8 cellular contexts compared by ENCODE assay signal in genomic region chr1:28520796-28521195, GRCh38. TPM values are rescaled to one million over a fixed set of nuclear protein-coding genes. Genes with fewer than 3 reads are reported as not detected.
A peak's percentile ranks its signal among the peaks of the same experiment; 100 is the strongest.
DNase-seq lines count a peak whose midpoint lies in the region; ATAC-seq, FAIRE-seq and TF ChIP-seq lines count a peak whose summit lies in the region.
"Not testable (repeated sequence)": the region's sequence is repeated elsewhere in the genome, so short reads cannot be mapped to it uniquely, and the experiment has no call there.

No MANE protein-coding gene starts in this region.

- WGBS in GM12878 (ENCODE audit: insufficient coverage, insufficient replicate concordance, low lambda C conversion rate, missing lambda C conversion rate) = 80% methylated on average over 12 of the region's 12 CpGs
- 92% methylated on average over 12 of the region's 12 CpGs; no CpG with 5 or more reads in 1 of the 2 experiments for WGBS in H1 (ENCODE audit: extremely low coverage in 1 of 2, insufficient coverage in 1 of 2, insufficient read length in 1 of 2, insufficient replicate concordance in 2 of 2, low coverage in 1 of 2, low lambda C conversion rate in 2 of 2, missing lambda C conversion rate in 1 of 2), 2 experiments
- WGBS in trophoblast cell (ENCODE audit: extremely low coverage, insufficient coverage, insufficient read length) = no CpG with 5 or more reads among the region's 12 CpGs

- H3K9me2 ChIP-seq in SU-DHL-6 (replicated peaks; ENCODE audit: insufficient read depth, low read length) = not testable (repeated sequence)

- H3K4me2 ChIP-seq in BLaER1 (peak overlapping the region; percentile 96; the same call in 1 of the 2 replicates), DND-41 (ENCODE audit: insufficient read depth, low read length) (peak overlapping the region; percentile 89; the same call in 1 of the 2 replicates), GM12878 (ENCODE audit: control insufficient read depth, insufficient read depth) (peak overlapping the region; percentile 36; the same call in 1 of the 2 replicates), trophoblast cell (ENCODE audit: low read length) (peak overlapping the region; percentile 38)
- not testable (repeated sequence) for H3K4me2 ChIP-seq in SU-DHL-6 (ENCODE audit: low read depth, low read length, poor library complexity, severe bottlenecking); H1 (ENCODE audit: insufficient read depth in 1 of 2, low read depth in 2 of 2, low read length in 2 of 2)

- RAD21 ChIA-PET in GM12878 (lab: Charles Lee; ENCODE audit: unreplicated experiment) = interaction anchor here (1.9 kb wide), 1 partner anchor 83 kb away, joined by 8 read pairs; no protein-coding TSS in a partner anchor

- H3K23ac ChIP-seq in H1 (ENCODE audit: insufficient read length); trophoblast cell (ENCODE audit: low read length): not testable (repeated sequence)

- not testable (repeated sequence) for TF ChIP-seq CTCF in DND-41 (IDR thresholded peaks at IDR 0.05; ENCODE audit: borderline replicate concordance, extremely low read depth, low read length, poor library complexity, severe bottlenecking); HEK293 (tag by site-specific recombination; IDR thresholded peaks at IDR 0.05); SU-DHL-6 (IDR thresholded peaks at IDR 0.05; ENCODE audit: insufficient read depth, low read length, poor library complexity, severe bottlenecking); GM12878 (IDR thresholded peaks at IDR 0.05 in 2 of 3, conservative IDR thresholded peaks at IDR 0.05 in 1 of 3; ENCODE audit: control insufficient read depth in 2 of 3, extremely low read depth in 1 of 3, insufficient read depth in 1 of 3, low read depth in 3 of 3, low read length in 3 of 3); H1 (IDR thresholded peaks at IDR 0.05; ENCODE audit: control extremely low read depth in 1 of 3, insufficient read depth in 1 of 3, low read depth in 1 of 3, low read length in 3 of 3)

- not testable (repeated sequence) for H3K14ac ChIP-seq in H1 (ENCODE audit: insufficient read length)
- peak overlapping the region; percentile 77 for H3K14ac ChIP-seq in trophoblast cell (ENCODE audit: low read length)

- not testable (repeated sequence) for H3K56ac ChIP-seq in H1 (replicated peaks; ENCODE audit: insufficient read length, low read depth, low read length)

- not testable (repeated sequence) for H3K4ac ChIP-seq in H1 (replicated peaks; ENCODE audit: insufficient read length, low read depth, low read length)
- H3K4ac ChIP-seq in trophoblast cell (ENCODE audit: low read depth, low read length) = peak overlapping the region; percentile 53

- BruUV-seq in GM12878 (replicated peaks; lab: Mats Ljungman, UMichigan) = not testable (repeated sequence)

- not testable (repeated sequence) for H4K8ac ChIP-seq in H1 (ENCODE audit: extremely low read depth, insufficient read depth, low read length)
- peak overlapping the region; percentile 72 for H4K8ac ChIP-seq in trophoblast cell (ENCODE audit: low read depth, low read length)

- H2BK12ac ChIP-seq in H1 (ENCODE audit: low read depth, low read length) = not testable (repeated sequence)
- H2BK12ac ChIP-seq in trophoblast cell (ENCODE audit: low read length) = peak overlapping the region; percentile 70

- H3K9ac ChIP-seq in BLaER1 (0 out of 2 replicates have a peak overlapping the region, but pooled peaks have one; percentile 94), DND-41 (ENCODE audit: low read depth, low read length) (peak overlapping the region; percentile 86; the same call in 1 of the 2 replicates), NT2/D1 (ENCODE audit: insufficient read length, low read depth) (peak overlapping the region; percentile 43), SU-DHL-6 (ENCODE audit: low read length) (peak overlapping the region; percentile 81; the same call in 1 of the 2 replicates)
- not testable (repeated sequence) for H3K9ac ChIP-seq in GM12878 (ENCODE audit: control insufficient read depth, insufficient read depth, low read length); H1 (replicated peaks in 1 of 4; ENCODE audit: extremely low read depth in 1 of 4, low read depth in 3 of 4, low read length in 3 of 4); trophoblast cell (ENCODE audit: low read length)

- H3K79me1 ChIP-seq in H1 (ENCODE audit: low read depth, low read length) (peaks cover 17% of the 10 kb centered on the region), trophoblast cell (ENCODE audit: low read length) (peaks cover 68% of the 10 kb centered on the region)

- not testable (repeated sequence) for H4K91ac ChIP-seq in H1 (replicated peaks; ENCODE audit: insufficient read length, low read length)
- H4K91ac ChIP-seq in trophoblast cell (ENCODE audit: low read depth, low read length) = peak overlapping the region; percentile 98

- FAIRE-seq in GM12878 (lab: Jason Lieb, UNC); H1 (lab: Jason Lieb, UNC): not testable (repeated sequence)

- TF ChIP-seq RAD21 in GM12878 (IDR thresholded peaks at IDR 0.05; ENCODE audit: insufficient read depth, low read depth, low read length); H1 (IDR thresholded peaks at IDR 0.05 in 1 of 2, conservative IDR thresholded peaks at IDR 0.05 in 1 of 2; ENCODE audit: low read depth in 2 of 2, low read length in 2 of 2): not testable (repeated sequence)

- not testable (repeated sequence) for H2BK5ac ChIP-seq in H1 (ENCODE audit: low read depth, low read length)
- peak overlapping the region; percentile 93 for H2BK5ac ChIP-seq in trophoblast cell (ENCODE audit: low read depth, low read length, poor library complexity)

- H4K20me1 ChIP-seq in BLaER1 (peaks cover 94% of the 10 kb centered on the region), DND-41 (ENCODE audit: insufficient read depth, low read length) (peaks cover 45% of the 10 kb centered on the region; the same call in 1 of the 2 replicates)
- not testable (repeated sequence) for H4K20me1 ChIP-seq in SU-DHL-6 (ENCODE audit: low read depth, low read length); GM12878 (ENCODE audit: control insufficient read depth, insufficient read depth); H1 (replicated peaks in 1 of 2; ENCODE audit: control insufficient read depth in 1 of 2, insufficient read depth in 2 of 2, low read length in 2 of 2)

- H2BK20ac ChIP-seq in H1 (ENCODE audit: low read length) = not testable (repeated sequence)

- H2BK15ac ChIP-seq in H1 (ENCODE audit: low read length) = not testable (repeated sequence)

- not testable (repeated sequence) for H3K18ac ChIP-seq in H1 (ENCODE audit: extremely low read depth, low read length)
- H3K18ac ChIP-seq in trophoblast cell (ENCODE audit: low read length) = peak overlapping the region; percentile 89

- in situ Hi-C loops in GM12878 (cut with MboI) = not testable (repeated sequence)

- H3K4me3 ChIP-seq in BLaER1; DND-41 (ENCODE audit: low read depth in 1 of 2, low read length in 2 of 2); HEK293 (ENCODE audit: low read depth, low read length); NT2/D1 (ENCODE audit: insufficient read length, low read depth); SU-DHL-6 (ENCODE audit: insufficient read depth, low read length, poor library complexity, severe bottlenecking); H1 (ENCODE audit: extremely low read depth in 1 of 4, insufficient read depth in 2 of 4, low read depth in 3 of 4, low read length in 4 of 4); trophoblast cell (ENCODE audit: low read depth, low read length): not testable (repeated sequence)
- H3K4me3 ChIP-seq in GM12878 = 0 out of 2 replicates have a peak overlapping the region, but pooled peaks have one; percentile 20

- not testable (repeated sequence) for DNase-seq in DND-41; NT2/D1 (ENCODE audit: low read depth, low spot score); GM12878 (ENCODE audit: low read depth, low spot score); H1 (ENCODE audit: low read depth in 1 of 2, low spot score in 2 of 2); trophoblast cell

- POLR2A ChIA-PET in HEK293 (lab: Yijun Ruan, JAX) (interaction anchor here (1.6 to 2.1 kb wide), 2 partner anchors 12 to 60 kb away, joined by 8 to 11 read pairs; no protein-coding TSS in a partner anchor), GM12878 (lab: Charles Lee) (interaction anchor here (0.6 to 1.6 kb wide), 3 partner anchors 12 to 201 kb away, joined by 3 to 6 read pairs (median 5); no protein-coding TSS in a partner anchor), H1 (lab: Charles Lee; ENCODE audit: partially characterized antibody) (interaction anchor here (0.6 to 31.3 kb wide), 13 partner anchors 11 to 163 kb away, joined by 3 to 660 read pairs (median 3); partner anchors contain the start of genes RAB42, RCC1 and TAF12)

- peaks cover 24% of the 10 kb centered on the region for H3F3A ChIP-seq in SU-DHL-6 (ENCODE audit: insufficient read depth)

- H3K4me1 ChIP-seq in BLaER1 (peaks cover 61% of the 10 kb centered on the region), DND-41 (ENCODE audit: insufficient read depth, low read length) (peaks cover 39% of the 10 kb centered on the region), NT2/D1 (ENCODE audit: insufficient read depth, insufficient read length) (peaks cover 27% of the 10 kb centered on the region), GM12878 (ENCODE audit: control insufficient read depth, insufficient read depth, low read length) (peaks cover 18% of the 10 kb centered on the region), H1 (replicated peaks in 1 of 4; ENCODE audit: control insufficient read depth in 3 of 4, insufficient read depth in 4 of 4, low read length in 3 of 4) (peaks cover 7 to 16% (median 11%) of the 10 kb centered on the region in 4 experiments), trophoblast cell (ENCODE audit: control insufficient read depth in 1 of 2, insufficient read depth in 2 of 2, low read length in 2 of 2) (peaks cover 48 to 55% of the 10 kb centered on the region in 2 experiments)
- H3K4me1 ChIP-seq in HEK293 (ENCODE audit: control insufficient read depth, insufficient read depth, low read length) = not testable (repeated sequence)

- not testable (repeated sequence) for H2AFZ ChIP-seq in DND-41 (ENCODE audit: low read depth, low read length); SU-DHL-6 (ENCODE audit: low read depth, low read length, severe bottlenecking); GM12878 (ENCODE audit: control insufficient read depth, low read depth, low read length); H1 (ENCODE audit: low read length); trophoblast cell (ENCODE audit: insufficient read depth, low read length, poor library complexity)

- H2AK5ac ChIP-seq in H1 (ENCODE audit: low read depth, low read length) (0 out of 2 replicates have a peak overlapping the region, but pooled peaks have one; percentile 32), trophoblast cell (ENCODE audit: low read length) (peak overlapping the region; percentile 43)

- not testable (repeated sequence) for TF ChIP-seq EP300 in GM12878 (IDR thresholded peaks at IDR 0.05; ENCODE audit: borderline replicate concordance in 1 of 2, control insufficient read depth in 1 of 2, low read depth in 2 of 2, low read length in 2 of 2); H1 (IDR thresholded peaks at IDR 0.05; ENCODE audit: borderline replicate concordance in 1 of 2, low read depth in 2 of 2, low read length in 2 of 2)

- CTCF ChIA-PET in HEK293 (lab: Yijun Ruan, JAX) = interaction anchor here (1.3 kb wide), 1 partner anchor 82 kb away, joined by 3 read pairs; no protein-coding TSS in a partner anchor
- CTCF ChIA-PET in GM12878 (lab: Yijun Ruan, JAX) = interaction anchor here (0.6 to 8.0 kb wide), 7 partner anchors 10 to 357 kb away, joined by 3 to 49 read pairs (median 4); no protein-coding TSS in a partner anchor
- CTCF ChIA-PET in H1 (lab: Charles Lee; ENCODE audit: partially characterized antibody) = interaction anchor here (0.6 to 8.0 kb wide), 4 partner anchors 11 to 683 kb away, joined by 3 to 59 read pairs (median 4); no protein-coding TSS in a partner anchor

- H3K79me2 ChIP-seq in DND-41 (ENCODE audit: insufficient read depth, low read length) = peaks cover 79% of the 10 kb centered on the region
- peaks cover 70% of the 10 kb centered on the region for H3K79me2 ChIP-seq in SU-DHL-6 (ENCODE audit: insufficient read depth, low read length)
- peaks cover 53% of the 10 kb centered on the region for H3K79me2 ChIP-seq in GM12878 (ENCODE audit: control insufficient read depth, insufficient read depth, low read length)
- H3K79me2 ChIP-seq in H1 (ENCODE audit: control insufficient read depth in 1 of 2, insufficient read depth in 2 of 2, low read length in 2 of 2) = peaks cover 14 to 64% of the 10 kb centered on the region in 2 experiments; a peak in 3 of 4 replicates
- H3K79me2 ChIP-seq in trophoblast cell (ENCODE audit: control insufficient read depth, insufficient read depth, low read length, poor library complexity) = peaks cover 40% of the 10 kb centered on the region

- intact Hi-C loops in GM12878 (cut with micrococcal nuclease; ENCODE audit: unreplicated experiment) = not testable (repeated sequence)

- not testable (repeated sequence) for H4K12ac ChIP-seq in trophoblast cell (ENCODE audit: low read depth, low read length)

- SMC1A ChIA-PET in GM12878 (lab: Charles Lee; ENCODE audit: uncharacterized antibody, unreplicated experiment) = interaction anchor here (0.5 to 8.4 kb wide), 4 partner anchors 32 to 331 kb away, joined by 3 to 57 read pairs (median 25); no protein-coding TSS in a partner anchor

- peaks cover 56% of the 10 kb centered on the region for H3K36me3 ChIP-seq in BLaER1
- peaks cover 35% of the 10 kb centered on the region for H3K36me3 ChIP-seq in DND-41 (ENCODE audit: insufficient read depth, low read length)
- peaks cover 0 to 34% of the 10 kb centered on the region in 2 experiments; a peak in 2 of 3 replicates for H3K36me3 ChIP-seq in HEK293 (ENCODE audit: control insufficient read depth in 2 of 2, insufficient read depth in 1 of 2, low read length in 2 of 2)
- peaks cover 49% of the 10 kb centered on the region for H3K36me3 ChIP-seq in NT2/D1 (ENCODE audit: insufficient read depth, insufficient read length, low read length)
- not testable (repeated sequence) for H3K36me3 ChIP-seq in SU-DHL-6 (ENCODE audit: low read length); GM12878 (ENCODE audit: control insufficient read depth in 2 of 2, insufficient read depth in 2 of 2, low read length in 1 of 2); trophoblast cell (ENCODE audit: control insufficient read depth in 1 of 2, insufficient read depth in 2 of 2, low read length in 2 of 2)
- H3K36me3 ChIP-seq in H1 (ENCODE audit: control insufficient read depth in 2 of 4, insufficient read depth in 4 of 4, low read length in 3 of 4) = peaks cover 0 to 11% (median 4%) of the 10 kb centered on the region in 4 experiments; a peak in 2 of 8 replicates

- H3K9me3 ChIP-seq in BLaER1; DND-41 (ENCODE audit: insufficient read depth, low read length, severe bottlenecking); HEK293 (ENCODE audit: control insufficient read depth, insufficient read depth, low read depth, low read length); NT2/D1 (ENCODE audit: insufficient read depth, low read length); SU-DHL-6 (ENCODE audit: insufficient read depth, low read length); GM12878 (replicated peaks; ENCODE audit: control insufficient read depth, insufficient read depth, low read length); H1 (ENCODE audit: insufficient read depth in 2 of 2, low read depth in 1 of 2, low read length in 1 of 2); trophoblast cell (ENCODE audit: insufficient read depth, low read depth, low read length): not testable (repeated sequence)

- not testable (repeated sequence) for H3K23me2 ChIP-seq in H1 (ENCODE audit: low read depth, low read length)

- H3K27ac ChIP-seq in BLaER1 (0 out of 2 replicates have a peak overlapping the region, but pooled peaks have one; percentile 24), SU-DHL-6 (ENCODE audit: low read depth, low read length) (peak overlapping the region; percentile 12; the same call in 1 of the 2 replicates), trophoblast cell (ENCODE audit: low read depth, low read length) (peak overlapping the region; percentile 86)
- H3K27ac ChIP-seq in DND-41 (ENCODE audit: low read length); HEK293 (ENCODE audit: extremely low read depth, low read depth, low read length); GM12878 (ENCODE audit: control insufficient read depth, insufficient read depth); H1 (ENCODE audit: low read depth, low read length): not testable (repeated sequence)

- not testable (repeated sequence) for H2BK120ac ChIP-seq in H1 (replicated peaks; ENCODE audit: low read depth, low read length)
- peak overlapping the region; percentile 78 for H2BK120ac ChIP-seq in trophoblast cell (ENCODE audit: insufficient read depth, low read length, poor library complexity)

- not testable (repeated sequence) for H3K27me3 ChIP-seq in BLaER1; DND-41 (ENCODE audit: insufficient read depth, low read length, poor library complexity); NT2/D1 (ENCODE audit: insufficient read depth, insufficient read length); SU-DHL-6 (ENCODE audit: low read length); GM12878 (replicated peaks in 1 of 2; ENCODE audit: control insufficient read depth in 2 of 2, insufficient read depth in 2 of 2, low read length in 1 of 2); H1 (replicated peaks in 1 of 4; ENCODE audit: control insufficient read depth in 3 of 4, extremely low read depth in 1 of 4, insufficient read depth in 3 of 4, low read length in 3 of 4); trophoblast cell (ENCODE audit: insufficient read depth, low read length)

- not testable (repeated sequence) for TF ChIP-seq POLR2A in GM12878 (IDR thresholded peaks at IDR 0.05; ENCODE audit: low read depth, low read length); H1 (IDR thresholded peaks at IDR 0.05; ENCODE audit: control extremely low read depth in 1 of 2, low read depth in 2 of 2, low read length in 2 of 2)

- not testable (repeated sequence) for ATAC-seq in DND-41 (ENCODE audit: insufficient read depth, low read depth); GM12878

- H4K5ac ChIP-seq in H1 (ENCODE audit: insufficient read length, low read depth, low read length) = not testable (repeated sequence)

RNA-seq across cellular contexts. Expression of gene RCC1, which starts 15.0 kb away (rescaled TPM):
- total RNA-seq in GM12878 (2013; cell fraction: nucleolus; rRNA removed) = 32.4 and 36.3 TPM in 2 replicates
- total RNA-seq in GM12878 (2014; rRNA removed) = 69.0 and 78.6 TPM in 2 replicates
- 66.3 and 71.8 TPM in 2 replicates for total RNA-seq in GM12878 (2014; rRNA removed; fragmentation: Illumina TruSeq; extraction: Trizol)
- 79.4 and 86.2 TPM in 2 replicates for total RNA-seq in GM12878 (2021)
- polyA plus RNA-seq in GM12878 (2011; ENCODE audit: low read depth) = 28.7 TPM
- 45.4 and 64.5 TPM in 2 replicates for polyA plus RNA-seq in GM12878 (2011; rRNA removed)
- 76.0 and 79.8 TPM in 2 replicates for polyA plus RNA-seq in GM12878 (2011; cell fraction: cytosol; rRNA removed)
- polyA plus RNA-seq in GM12878 (2011; cell fraction: nucleus; rRNA removed) = 62.4 and 81.8 TPM in 2 replicates
- polyA plus RNA-seq in GM12878 (2012) = 35.2 and 39.0 TPM in 2 replicates
- 69.6 and 99.4 TPM in 2 replicates for polyA plus RNA-seq in GM12878 (2014; fragmentation: Illumina TruSeq; extraction: Trizol)
- polyA plus RNA-seq in GM12878 (2014; fragmentation: Nextera tagmentation; extraction: Ambion mirVana) = 10 to 100 TPM in 1 of 2 experiments, 1 to 10 TPM in 1; 8.3 to 15.2 TPM
- polyA plus RNA-seq in GM12878 (2014; rRNA removed) = 77.5 and 85.3 TPM in 2 replicates
- polyA plus RNA-seq in GM12878 (2016; fragmentation: Nextera tagmentation; extraction: Ambion mirVana) = 10 to 100 TPM; 71.0 to 78.7 TPM
- polyA minus RNA-seq in GM12878 (2011; rRNA and poly(A)+ RNA removed) = 80.5 and 117 TPM in 2 replicates
- 16.3 and 25.6 TPM in 2 replicates for polyA minus RNA-seq in GM12878 (2011; cell fraction: cytosol; rRNA and poly(A)+ RNA removed)
- polyA minus RNA-seq in GM12878 (2011; cell fraction: nucleus; rRNA and poly(A)+ RNA removed) = 12.7 and 28.6 TPM in 2 replicates
- 98.4 and 101 TPM in 2 replicates for total RNA-seq in H1 (2021; fragmentation: NEBNext Ultra II Directional; extraction: Animal tissue kit (Norgen Biotek cat#: 25700))
- polyA plus RNA-seq in H1 (2011; rRNA removed) = 48.5 and 66.4 TPM in 2 replicates
- 76.8 TPM for polyA plus RNA-seq in H1 (2011; cell fraction: cytosol; rRNA removed)
- 73.3 TPM for polyA plus RNA-seq in H1 (2011; cell fraction: nucleus; rRNA removed)
- 102 to 113 TPM (median 104 TPM) in 4 replicates for polyA plus RNA-seq in H1 (2012, experiment 1 of 2)
- polyA plus RNA-seq in H1 (2012, experiment 2 of 2) = 86.9 TPM
- 45.4 TPM for polyA plus RNA-seq in H1 (2013, experiment 1 of 2)
- polyA plus RNA-seq in H1 (2013, experiment 2 of 2) = 45.9 TPM
- 81.1 and 103 TPM in 2 replicates for polyA minus RNA-seq in H1 (2011; rRNA and poly(A)+ RNA removed)
- polyA minus RNA-seq in H1 (2011; cell fraction: cytosol; rRNA and poly(A)+ RNA removed) = 47.8 TPM
- polyA minus RNA-seq in H1 (2011; cell fraction: nucleus; rRNA and poly(A)+ RNA removed) = 49.7 TPM
- polyA plus RNA-seq in trophoblast cell (2013) = 90.8 and 94.1 TPM in 2 replicates

RNA-seq across cellular contexts. Expression of gene TRNAU1AP, which starts 32.1 kb away (rescaled TPM):
- total RNA-seq in GM12878 (2013; cell fraction: nucleolus; rRNA removed) = 99.4 and 101 TPM in 2 replicates
- total RNA-seq in GM12878 (2014; rRNA removed) (24.3 and 28.2 TPM in 2 replicates), GM12878 (2014; rRNA removed; fragmentation: Illumina TruSeq; extraction: Trizol) (26.2 and 29.5 TPM in 2 replicates), GM12878 (2021) (30.8 and 35.6 TPM in 2 replicates)
- 16.8 TPM for polyA plus RNA-seq in GM12878 (2011; ENCODE audit: low read depth)
- polyA plus RNA-seq in GM12878 (2011; rRNA removed) (60.7 and 67.0 TPM in 2 replicates), GM12878 (2014; fragmentation: Illumina TruSeq; extraction: Trizol) (28.5 and 34.3 TPM in 2 replicates), GM12878 (2014; fragmentation: Nextera tagmentation; extraction: Ambion mirVana) (10 to 100 TPM; 53.1 to 53.8 TPM), GM12878 (2014; rRNA removed) (25.8 and 34.3 TPM in 2 replicates), GM12878 (2016; fragmentation: Nextera tagmentation; extraction: Ambion mirVana) (10 to 100 TPM; 28.5 to 32.8 TPM), H1 (2011; rRNA removed) (22.9 and 37.1 TPM in 2 replicates)
- polyA plus RNA-seq in GM12878 (2011; cell fraction: cytosol; rRNA removed) = 35.3 and 40.9 TPM in 2 replicates
- 49.4 and 62.4 TPM in 2 replicates for polyA plus RNA-seq in GM12878 (2011; cell fraction: nucleus; rRNA removed)
- 26.9 and 27.2 TPM in 2 replicates for polyA plus RNA-seq in GM12878 (2012)
- 31.7 and 32.2 TPM in 2 replicates for polyA minus RNA-seq in GM12878 (2011; rRNA and poly(A)+ RNA removed)
- polyA minus RNA-seq in GM12878 (2011; cell fraction: cytosol; rRNA and poly(A)+ RNA removed) = 13.1 and 13.7 TPM in 2 replicates
- polyA minus RNA-seq in GM12878 (2011; cell fraction: nucleus; rRNA and poly(A)+ RNA removed) = 18.9 and 26.8 TPM in 2 replicates
- 30.8 and 35.2 TPM in 2 replicates for total RNA-seq in H1 (2021; fragmentation: NEBNext Ultra II Directional; extraction: Animal tissue kit (Norgen Biotek cat#: 25700))
- polyA plus RNA-seq in H1 (2011; cell fraction: cytosol; rRNA removed) = 33.8 TPM
- 22.6 TPM for polyA plus RNA-seq in H1 (2011; cell fraction: nucleus; rRNA removed)
- polyA plus RNA-seq in H1 (2012, experiment 1 of 2) = 30.6 to 53.5 TPM (median 51.6 TPM) in 4 replicates
- 17.4 TPM for polyA plus RNA-seq in H1 (2012, experiment 2 of 2)
- polyA plus RNA-seq in H1 (2013, experiment 1 of 2) = 17.6 TPM
- 17.2 TPM for polyA plus RNA-seq in H1 (2013, experiment 2 of 2)
- polyA minus RNA-seq in H1 (2011; rRNA and poly(A)+ RNA removed) = 20.3 and 23.7 TPM in 2 replicates
- 18.8 TPM for polyA minus RNA-seq in H1 (2011; cell fraction: cytosol; rRNA and poly(A)+ RNA removed)
- polyA minus RNA-seq in H1 (2011; cell fraction: nucleus; rRNA and poly(A)+ RNA removed) = 23.0 TPM
- 50.8 and 53.6 TPM in 2 replicates for polyA plus RNA-seq in trophoblast cell (2013)
